ENCODE assay signal across 31 cellular contexts in the genomic region with DNA sequence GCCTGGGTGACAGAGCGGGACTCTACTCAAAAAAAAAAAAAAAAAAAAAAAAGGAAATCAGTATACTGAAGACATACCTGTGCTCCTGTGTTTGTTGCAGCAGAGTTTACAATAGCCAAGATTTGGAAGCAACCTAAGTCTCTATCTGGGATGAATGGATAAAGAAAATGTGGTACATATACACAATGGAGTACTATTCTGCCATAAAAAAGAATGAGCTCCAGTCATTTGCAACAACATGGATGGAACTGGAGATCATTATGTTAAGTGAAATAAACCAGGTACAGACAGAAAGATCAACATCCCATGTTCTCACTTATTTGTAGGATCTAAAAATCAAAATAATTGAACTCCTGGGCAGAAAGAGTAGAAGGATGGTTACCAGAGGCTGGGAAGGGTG.
"Had no signal": no experiment of that assay in that cellular context is flagged by ENCODE, and none has a peak within 500 bp of the region (broad histone marks: within the 10 kb centered on the region; RNA-seq: fewer than 3 reads in every experiment).

No MANE protein-coding gene starts in this region.

- H3K9me3 ChIP-seq: adrenal gland, body of pancreas, colonic mucosa, psoas muscle, tibial nerve had no signal

- H3K9ac ChIP-seq: neural progenitor cell, parathyroid adenoma had no signal

- H3K4me1 Mint-ChIP-seq: activated naive CD8-positive, alpha-beta T cell treated with anti-CD3 and anti-CD28 coated beads for 36 hours had no signal

- H3K27ac Mint-ChIP-seq: activated CD8-positive, alpha-beta T cell treated with anti-CD3 and anti-CD28 coated beads for 36 hours; activated naive CD4-positive, alpha-beta T cell treated with anti-CD3 and anti-CD28 coated beads for 36 hours; activated naive CD8-positive, alpha-beta T cell treated with anti-CD3 and anti-CD28 coated beads for 36 hours; mesothelial cell of epicardium; neural progenitor cell had no signal

- H3K27me3 Mint-ChIP-seq: activated CD8-positive, alpha-beta T cell treated with anti-CD3 and anti-CD28 coated beads for 36 hours; effector memory CD8-positive, alpha-beta T cell; naive thymus-derived CD4-positive, alpha-beta T cell had no signal

- H3K4me1 ChIP-seq: colonic mucosa, parathyroid adenoma had no signal

- DNase-seq: activated CD4-positive, alpha-beta T cell treated with anti-CD3 and anti-CD28 coated beads for 4 hours; activated CD8-positive, alpha-beta T cell treated with anti-CD3 and anti-CD28 coated beads for 36 hours; activated effector memory CD4-positive, alpha-beta T cell treated with anti-CD3 and anti-CD28 coated beads, Interleukin-2, amount 50 U/mL, for 16 hours; activated naive CD4-positive, alpha-beta T cell treated with anti-CD3 and anti-CD28 coated beads for 36 hours; activated naive CD8-positive, alpha-beta T cell treated with anti-CD3 and anti-CD28 coated beads for 36 hours; activated T-cell treated with anti-CD3 and anti-CD28 coated beads for 4 hours; activated T-cell treated with anti-CD3 and anti-CD28 coated beads, Interleukin-2, amount 50 U/mL, for 72 hours; adrenal gland; aorta; body of pancreas; colonic mucosa; dorsolateral prefrontal cortex; effector memory CD8-positive, alpha-beta T cell; foreskin fibroblast; hippocampal formation; left cardiac atrium; left ventricle myocardium superior; naive thymus-derived CD4-positive, alpha-beta T cell; occipital lobe; psoas muscle; stimulated activated CD4-positive, alpha-beta T cell treated with anti-CD3 and anti-CD28 coated beads, Interleukin-15, amount 100 ng/mL, for 24 hours; stimulated activated CD4-positive, alpha-beta T cell treated with anti-CD3 and anti-CD28 coated beads, Interleukin-2, amount 100 ng/mL, for 24 hours; stimulated activated naive CD4-positive, alpha-beta T cell; SW 1271; T-helper 9 cell had no signal

- ATAC-seq: activated CD8-positive, alpha-beta T cell treated with anti-CD3 and anti-CD28 coated beads for 36 hours; body of pancreas; left cardiac atrium; left ventricle myocardium superior; psoas muscle had no signal

- H3K4me2 ChIP-seq: neural progenitor cell, smooth muscle cell had no signal

- H3K27ac ChIP-seq: adrenal gland, body of pancreas, colonic mucosa, dorsolateral prefrontal cortex, neural progenitor cell, parathyroid adenoma, psoas muscle, tibial nerve, VCaP had no signal

- H3K27me3 ChIP-seq: adrenal gland, body of pancreas, colonic mucosa, dorsolateral prefrontal cortex, neural progenitor cell, tibial nerve had no signal

- H3K36me3 Mint-ChIP-seq: activated naive CD8-positive, alpha-beta T cell treated with anti-CD3 and anti-CD28 coated beads for 36 hours had no signal

- H3K9me3 Mint-ChIP-seq: activated CD8-positive, alpha-beta T cell treated with anti-CD3 and anti-CD28 coated beads for 36 hours; activated naive CD4-positive, alpha-beta T cell treated with anti-CD3 and anti-CD28 coated beads for 36 hours; activated naive CD8-positive, alpha-beta T cell treated with anti-CD3 and anti-CD28 coated beads for 36 hours; activated T-cell treated with anti-CD3 and anti-CD28 coated beads, Interleukin-2, amount 50 U/mL, for 72 hours; effector memory CD8-positive, alpha-beta T cell had no signal

- H3K4me3 Mint-ChIP-seq: activated CD8-positive, alpha-beta T cell treated with anti-CD3 and anti-CD28 coated beads for 36 hours; activated naive CD4-positive, alpha-beta T cell treated with anti-CD3 and anti-CD28 coated beads for 36 hours; activated naive CD8-positive, alpha-beta T cell treated with anti-CD3 and anti-CD28 coated beads for 36 hours; mesothelial cell of epicardium; neural progenitor cell had no signal

- H3K4me3 ChIP-seq: adrenal gland, body of pancreas, colonic mucosa, dorsolateral prefrontal cortex, neural progenitor cell, psoas muscle, smooth muscle cell, tibial nerve had no signal

- H2AFZ ChIP-seq: neural progenitor cell, parathyroid adenoma had no signal

- H3K36me3 ChIP-seq: adrenal gland, colonic mucosa, neural progenitor cell, tibial nerve had no signal
